ENCODE assay signal across 7 cellular contexts in the genomic region with DNA sequence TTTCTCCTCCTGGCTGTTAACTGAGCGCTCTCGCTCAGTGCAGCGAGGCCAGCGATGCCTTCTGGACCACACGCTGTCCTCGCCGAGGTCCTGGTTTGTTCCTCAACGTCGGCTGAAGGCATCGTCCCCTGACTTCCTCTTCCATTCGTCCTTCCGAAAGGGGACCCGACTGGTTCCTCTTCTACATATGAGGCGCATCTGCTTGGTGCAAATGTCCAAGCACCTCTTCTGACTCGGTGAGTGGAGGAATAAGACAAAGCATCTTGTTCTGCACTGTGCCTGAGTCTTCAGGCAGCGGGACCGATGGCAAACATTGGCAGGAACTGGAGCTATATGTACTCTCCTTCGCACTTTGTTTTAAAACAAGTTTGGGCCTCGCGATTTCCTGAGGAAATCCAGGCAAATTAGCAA. TPM values are rescaled to one million over a fixed set of nuclear protein-coding genes. Genes with fewer than 3 reads are reported as not detected.
DNase-seq lines count a peak whose midpoint lies in the region; ATAC-seq, FAIRE-seq and TF ChIP-seq lines count a peak whose summit lies in the region.

No MANE protein-coding gene starts in this region.

- H3K36me3 ChIP-seq in tibial nerve: no peaks in the 10 kb centered on the region

- WGBS in tibial nerve, 2 donors: 3% methylated on average over 20 of the region's 20 CpGs

- peak; percentile 40 for ATAC-seq in GM21526 (IDR thresholded peaks at IDR 0.05; ENCODE audit: low FRiP score, unreplicated experiment)

- DNase-seq in KBM-7: peak; percentile 55
- peak; percentile 39 for DNase-seq in astrocyte of the hippocampus (ENCODE audit: low read depth, low spot score)
- DNase-seq in left kidney (ENCODE audit: low read depth, low spot score): peak; percentile 56
- peak in 1 of 2 donors; percentile 13 for DNase-seq in tibial nerve (ENCODE audit: low spot score in 2 of 2)
- no peak for DNase-seq in urothelium cell line (ENCODE audit: low spot score)

- H3K4me1 ChIP-seq in tibial nerve: peaks cover 0 to 28% (median 17%) of the 10 kb centered on the region in 4 donors

- H3K4me3 ChIP-seq in GM12875 (ENCODE audit: low read depth, low read length) (peak overlapping the region; percentile 36), tibial nerve (peak overlapping the region; percentile 42 to 85 (median 56))

- no peak for TF ChIP-seq EP300 in tibial nerve (IDR thresholded peaks at IDR 0.05)

- TF ChIP-seq CTCF in GM12875 (IDR thresholded peaks at IDR 0.05; ENCODE audit: borderline replicate concordance, insufficient read depth, low read depth, low read length) (no peak), tibial nerve (IDR thresholded peaks at IDR 0.05) (no peak)

- no peak for TF ChIP-seq POLR2A in tibial nerve (IDR thresholded peaks at IDR 0.05)

- peaks cover 0 to 40% of the 10 kb centered on the region in 2 donors for H3K27me3 ChIP-seq in tibial nerve

- H3K9me3 ChIP-seq in tibial nerve: no peaks in the 10 kb centered on the region

- in situ Hi-C loops in KBM-7 (cut with MboI; ENCODE audit: low pct_unique_long_range_greater_than_20kb, low sequenced_read_pairs): no loop called here

- H3K27ac ChIP-seq in tibial nerve: peak overlapping the region in 2 of 4 donors; percentile 34 to 66

- FAIRE-seq in urothelium cell line (lab: Jason Lieb, UNC): no peak

RNA-seq across cellular contexts. Expression of gene KCNS3, which starts 0.7 kb away (rescaled TPM):
- 10 to 100 TPM in 3 of 4 donors, 1 to 10 TPM in 1; 9.6 to 24.3 (median 16.5) TPM for total RNA-seq in tibial nerve
